Comparison of ENCODE assay signal across 1 cellular context in the genomic region with DNA sequence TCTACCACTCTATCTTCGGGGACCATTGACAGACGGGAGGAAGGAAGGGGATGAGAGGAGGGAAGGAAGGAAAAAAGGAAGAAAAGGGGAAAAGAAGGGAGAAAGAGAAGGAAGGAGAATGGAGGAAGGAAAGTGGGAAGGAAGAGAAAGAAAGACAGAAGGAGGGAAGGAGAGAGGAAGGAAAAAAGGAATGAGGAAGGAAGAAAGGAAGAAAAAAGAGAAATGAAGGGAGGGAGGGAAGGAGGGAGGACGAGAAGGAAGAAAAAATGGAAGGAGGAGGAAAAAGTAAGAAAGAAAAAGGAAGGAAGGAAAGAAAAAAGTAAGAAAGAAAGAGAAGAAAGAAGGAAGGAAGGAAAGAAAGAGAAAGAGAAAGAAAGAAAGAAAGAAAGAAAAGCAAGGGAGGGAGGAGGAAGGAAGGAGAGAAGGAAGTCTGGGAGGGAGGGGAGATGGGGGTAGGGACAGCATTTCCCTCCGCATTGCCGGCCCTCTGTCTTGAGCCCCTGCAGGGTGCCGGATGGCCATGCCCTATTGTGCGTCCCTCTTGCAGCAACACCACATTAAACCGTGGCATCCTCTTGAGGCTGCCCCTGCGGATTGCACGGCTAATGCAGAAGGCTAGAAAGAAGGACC.
TF ChIP-seq lines count a peak whose summit lies in the region.

No MANE protein-coding gene starts in this region.

TF ChIP-seq in neural cell, 6 proteins besides CTCF, POLR2A, EP300 and RAD21 (continued from another document):
- TF ChIP-seq REST (IDR thresholded peaks at IDR 0.05; ENCODE audit: borderline replicate concordance) (no peak), MXI1 (conservative IDR thresholded peaks at IDR 0.05; ENCODE audit: poor library complexity, severe bottlenecking) (no peak)
